10 cellular contexts compared by ENCODE assay signal in genomic region chr15:78943692-78944091, GRCh38. TPM values are rescaled to one million over a fixed set of nuclear protein-coding genes. Genes with fewer than 3 reads are reported as not detected.
DNase-seq lines count a peak whose midpoint lies in the region; ATAC-seq and TF ChIP-seq lines count a peak whose summit lies in the region.
"Had no signal": no experiment of that assay in that cellular context is flagged by ENCODE, and none has a peak within 500 bp of the region (broad histone marks: within the 10 kb centered on the region; RNA-seq: fewer than 3 reads in every experiment).

No MANE protein-coding gene starts in this region.

- H3K9me3 ChIP-seq in DND-41 (ENCODE audit: insufficient read depth, low read length, severe bottlenecking): no peaks in the 10 kb centered on the region
- no peaks in the 10 kb centered on the region for H3K9me3 ChIP-seq in OCI-LY1 (ENCODE audit: low read length)
- H3K9me3 ChIP-seq in endodermal cell (ENCODE audit: control insufficient read depth, low read length): no peaks in the 10 kb centered on the region

- H3K36me3 ChIP-seq in DND-41 (ENCODE audit: insufficient read depth, low read length): no peaks in the 10 kb centered on the region
- peaks cover 8% of the 10 kb centered on the region for H3K36me3 ChIP-seq in OCI-LY1 (ENCODE audit: insufficient read depth, low read length)
- H3K36me3 ChIP-seq in endodermal cell (ENCODE audit: control insufficient read depth, insufficient read depth, low read length): no peaks in the 10 kb centered on the region

- no peak overlapping the region for H3K4me3 ChIP-seq in DND-41 (ENCODE audit: low read depth in 1 of 2, low read length in 2 of 2)
- peak overlapping the region; percentile 72 for H3K4me3 ChIP-seq in OCI-LY1 (ENCODE audit: low read depth, low read length, poor library complexity, severe bottlenecking)
- no peak overlapping the region for H3K4me3 ChIP-seq in endodermal cell (ENCODE audit: low read length)

- H3K27ac ChIP-seq in DND-41 (ENCODE audit: low read length): no peak overlapping the region
- H3K27ac ChIP-seq in OCI-LY1 (ENCODE audit: low read depth, low read length, poor library complexity, severe bottlenecking): peak overlapping the region; percentile 54
- no peak overlapping the region for H3K27ac ChIP-seq in endodermal cell (ENCODE audit: low read depth, low read length)
- H3K27ac ChIP-seq: KMS-11 had no signal

- H3K79me2 ChIP-seq in DND-41 (ENCODE audit: insufficient read depth, low read length): no peaks in the 10 kb centered on the region
- H3K79me2 ChIP-seq in OCI-LY1 (ENCODE audit: insufficient read depth, low read length): 0 out of 2 replicates have a peak, but pooled peaks cover 4% of the 10 kb centered on the region

- 0 out of 3 replicates have a peak, but pooled peaks have one; percentile 16 for ATAC-seq in DND-41 (ENCODE audit: insufficient read depth, low read depth)
- ATAC-seq in GM18873 (IDR thresholded peaks at IDR 0.05; ENCODE audit: low FRiP score, unreplicated experiment): no peak

- DNase-seq in DND-41: no peak
- DNase-seq in endodermal cell: no peak
- no peak for DNase-seq in progenitor cell of endocrine pancreas (ENCODE audit: low spot score, unreplicated experiment)
- DNase-seq in stimulated activated CD4-positive, alpha-beta T cell treated with anti-CD3 and anti-CD28 coated beads, Interleukin-12 subunit alpha, Interleukin-12 subunit beta, amount 100 ng/mL, for 4 hours: no peak
- no peak for DNase-seq in NCI-H345 (lab: John Stamatoyannopoulos, UW)
- no peak for DNase-seq in HT-29 (ENCODE audit: low spot score)
- DNase-seq: stimulated activated CD4-positive, alpha-beta T cell treated with anti-CD3 and anti-CD28 coated beads, Interleukin-2, amount 100 ng/mL, for 48 hours had no signal

- H3K9me2 ChIP-seq in OCI-LY1 (ENCODE audit: low read depth, low read length): no peaks in the 10 kb centered on the region

- H3K9ac ChIP-seq in DND-41 (ENCODE audit: low read depth, low read length) (no peak overlapping the region), OCI-LY1 (ENCODE audit: low read length) (peak overlapping the region; percentile 86), endodermal cell (ENCODE audit: extremely low read depth, low read length, poor library complexity, severe bottlenecking) (no peak overlapping the region)
- H3K9ac ChIP-seq: KMS-11 had no signal

- peaks cover 7% of the 10 kb centered on the region; the same call in 1 of the 2 replicates for H3K4me1 ChIP-seq in DND-41 (ENCODE audit: insufficient read depth, low read length)
- H3K4me1 ChIP-seq in OCI-LY1 (ENCODE audit: insufficient read depth, low read length, severe bottlenecking): peaks cover 43% of the 10 kb centered on the region
- peaks cover 9% of the 10 kb centered on the region for H3K4me1 ChIP-seq in endodermal cell (ENCODE audit: control insufficient read depth, insufficient read depth, low read length)

- no peak overlapping the region for H2AFZ ChIP-seq in DND-41 (ENCODE audit: low read depth, low read length)
- no peak overlapping the region for H2AFZ ChIP-seq in OCI-LY1 (ENCODE audit: low read length)

- H3K4me3 Mint-ChIP-seq in endodermal cell (peak overlapping the region; percentile 69), progenitor cell of endocrine pancreas (ENCODE audit: low read depth) (peak overlapping the region; percentile 73)

- no peak overlapping the region for H3K4me2 ChIP-seq in DND-41 (ENCODE audit: insufficient read depth, low read length)
- H3K4me2 ChIP-seq in OCI-LY1 (ENCODE audit: low read length): peak overlapping the region; percentile 82

- H3F3A ChIP-seq in OCI-LY1 (ENCODE audit: insufficient read depth, low read length): no peaks in the 10 kb centered on the region; the same call in 1 of the 2 replicates

- H3K9me3 Mint-ChIP-seq in endodermal cell: peaks cover 2% of the 10 kb centered on the region
- no peaks in the 10 kb centered on the region for H3K9me3 Mint-ChIP-seq in progenitor cell of endocrine pancreas (ENCODE audit: low read depth)

- no peaks in the 10 kb centered on the region for H3K36me3 Mint-ChIP-seq in endodermal cell (ENCODE audit: low read depth)
- H3K36me3 Mint-ChIP-seq in progenitor cell of endocrine pancreas (ENCODE audit: insufficient read depth): no peaks in the 10 kb centered on the region

- TF ChIP-seq CTCF in DND-41 (IDR thresholded peaks at IDR 0.05; ENCODE audit: borderline replicate concordance, extremely low read depth, low read length, poor library complexity, severe bottlenecking) (no peak), OCI-LY1 (IDR thresholded peaks at IDR 0.05; ENCODE audit: low read length) (no peak), endodermal cell (conservative IDR thresholded peaks at IDR 0.05) (no peak), progenitor cell of endocrine pancreas (IDR thresholded peaks at IDR 0.05; ENCODE audit: unreplicated experiment) (no peak)

- peaks cover 27% of the 10 kb centered on the region for H3K27me3 Mint-ChIP-seq in endodermal cell (ENCODE audit: insufficient read depth)
- peaks cover 14% of the 10 kb centered on the region for H3K27me3 Mint-ChIP-seq in progenitor cell of endocrine pancreas

- peak overlapping the region; percentile 66 for H3K27ac Mint-ChIP-seq in endodermal cell
- peak overlapping the region; percentile 73 for H3K27ac Mint-ChIP-seq in progenitor cell of endocrine pancreas

- H3K4me1 Mint-ChIP-seq in endodermal cell: peaks cover 18% of the 10 kb centered on the region
- H3K4me1 Mint-ChIP-seq in progenitor cell of endocrine pancreas (ENCODE audit: low read depth): peaks cover 11% of the 10 kb centered on the region

- H3K27me3 ChIP-seq in DND-41 (ENCODE audit: insufficient read depth, low read length, poor library complexity): no peaks in the 10 kb centered on the region
- H3K27me3 ChIP-seq in OCI-LY1 (ENCODE audit: insufficient read depth, low read length): no peaks in the 10 kb centered on the region
- peaks cover 8% of the 10 kb centered on the region for H3K27me3 ChIP-seq in endodermal cell (ENCODE audit: control insufficient read depth, insufficient read depth, low read length, poor library complexity, severe bottlenecking)

- WGBS in endodermal cell (ENCODE audit: insufficient coverage in 1 of 2, insufficient read length in 1 of 2), 2 experiments: 84 to 87% methylated on average over 3 to 7 of the region's 7 CpGs

- H4K20me1 ChIP-seq in DND-41 (ENCODE audit: insufficient read depth, low read length) (no peaks in the 10 kb centered on the region), OCI-LY1 (ENCODE audit: insufficient read depth, low read length) (no peaks in the 10 kb centered on the region)

RNA-seq across cellular contexts. Expression of gene CTSH, which starts 1.2 kb away (rescaled TPM):
- total RNA-seq in endodermal cell (100 to 1,000 TPM in 1 of 2 donors, 10 to 100 TPM in 1; 61.9 to 101 TPM), progenitor cell of endocrine pancreas (56.4 and 58.2 TPM in 2 replicates)
- 24.6 TPM for polyA plus RNA-seq in endodermal cell (2013, experiment 1 of 2)
- 21.8 TPM for polyA plus RNA-seq in endodermal cell (2013, experiment 2 of 2)
- 492 and 536 TPM in 2 replicates for total RNA-seq in HT-29 (2014; rRNA removed; shearing (Covaris generic))
